In genomic region chr4:77818667-77819408, GRCh38 we compare ENCODE assay signal across 8 cellular contexts. TPM values are rescaled to one million over a fixed set of nuclear protein-coding genes. Genes with fewer than 3 reads are reported as not detected.
A peak's percentile ranks its signal among the peaks of the same experiment; 100 is the strongest.
DNase-seq lines count a peak whose midpoint lies in the region; FAIRE-seq lines count a peak whose summit lies in the region.

TSS of gene CNOT6L (minus strand) at chr4:77819368. CDS start at chr4:77819308, 60 bp downstream.

- H3K27me3 Mint-ChIP-seq in activated naive CD4-positive, alpha-beta T cell treated with anti-CD3 and anti-CD28 coated beads for 36 hours (ENCODE audit: low read depth) = no peaks in the 10 kb centered on the region

- peak within 1 kb of the TSS; percentile 99 for H3K27ac Mint-ChIP-seq in activated naive CD4-positive, alpha-beta T cell treated with anti-CD3 and anti-CD28 coated beads for 36 hours

- peak within 1 kb of the TSS; percentile 54 for H3K27ac ChIP-seq in SJSA1

- H3K36me3 ChIP-seq in SJSA1 (peaks cover 4% of the 10 kb centered on the region), neuron (ENCODE audit: insufficient read depth, low read length) (no peaks in the 10 kb centered on the region)

- H3K4me3 Mint-ChIP-seq in activated naive CD4-positive, alpha-beta T cell treated with anti-CD3 and anti-CD28 coated beads for 36 hours = peak within 1 kb of the TSS; percentile 97

- peaks cover 51% of the 10 kb centered on the region for H3K4me1 Mint-ChIP-seq in activated naive CD4-positive, alpha-beta T cell treated with anti-CD3 and anti-CD28 coated beads for 36 hours (ENCODE audit: low read depth)

- no peaks in the 10 kb centered on the region for H3K9me3 Mint-ChIP-seq in activated naive CD4-positive, alpha-beta T cell treated with anti-CD3 and anti-CD28 coated beads for 36 hours

- peak; percentile 21 to 44 for DNase-seq in AML-193 (lab: John Stamatoyannopoulos, UW)
- peak; percentile 43 for DNase-seq in GM19238 (ENCODE audit: insufficient read length, low spot score)
- DNase-seq in HK-2 (ENCODE audit: unreplicated experiment) = peak; percentile 68
- peak; percentile 56 to 71 for DNase-seq in SJSA1 (ENCODE audit: low read depth in 1 of 2, low spot score in 2 of 2)
- peak; percentile 72 for DNase-seq in activated naive CD4-positive, alpha-beta T cell treated with anti-CD3 and anti-CD28 coated beads for 36 hours
- DNase-seq in frontal cortex (ENCODE audit: low spot score in 2 of 2) = peak; percentile 42 to 62
- peak; percentile 53 for DNase-seq in superior temporal gyrus (ENCODE audit: extremely low spot score)

- H3K9me3 ChIP-seq in SJSA1 (replicated peaks) (no peaks in the 10 kb centered on the region), neuron (ENCODE audit: low read length) (no peaks in the 10 kb centered on the region)

- CTCF ChIA-PET in activated naive CD4-positive, alpha-beta T cell treated with anti-CD3 and anti-CD28 coated beads for 36 hours (lab: Charles Lee) = interaction anchor here (0.9 to 5.9 kb wide), 6 partner anchors 12 to 40 kb away, joined by 4 to 69 read pairs (median 7); partner anchors contain the start of gene MRPL1

- FAIRE-seq in frontal cortex (lab: Jason Lieb, UNC) = no peak

- H3K4me3 ChIP-seq in SJSA1 (peak within 1 kb of the TSS; percentile 84), neuron (ENCODE audit: low read length) (peak within 1 kb of the TSS; percentile 95)

- peaks cover 18% of the 10 kb centered on the region for H3K36me3 Mint-ChIP-seq in activated naive CD4-positive, alpha-beta T cell treated with anti-CD3 and anti-CD28 coated beads for 36 hours (ENCODE audit: low read depth)

- peaks cover 11% of the 10 kb centered on the region for H3K4me1 ChIP-seq in SJSA1 (replicated peaks)
- H3K4me1 ChIP-seq in neuron (ENCODE audit: insufficient read depth, low read length) = peaks cover 13% of the 10 kb centered on the region

- intact Hi-C loops in activated naive CD4-positive, alpha-beta T cell treated with anti-CD3 and anti-CD28 coated beads for 36 hours (cut with micrococcal nuclease) = loop anchor here (1.0 to 5.0 kb wide), 4 partner anchors 9 to 238 kb away; partner anchors contain the start of gene FRAS1

- H2AFZ ChIP-seq in neuron (ENCODE audit: low read depth, low read length) = peak within 1 kb of the TSS; percentile 95

- H3K27me3 ChIP-seq in SJSA1 (replicated peaks) (no peaks in the 10 kb centered on the region), neuron (ENCODE audit: insufficient read depth, low read length) (no peaks in the 10 kb centered on the region)

RNA-seq across cellular contexts. Expression of gene CNOT6L, which starts in this region (rescaled TPM):
- total RNA-seq in SJSA1 (2014; rRNA removed; shearing (Covaris generic)) = 9.2 and 10.8 TPM in 2 replicates
- 100 to 1,000 TPM; 108 TPM for total RNA-seq in activated naive CD4-positive, alpha-beta T cell treated with anti-CD3 and anti-CD28 coated beads for 36 hours
- 40.4 TPM for total RNA-seq in frontal cortex

Comparison
In these comparisons a context has a peak if more than half of its experiments do, and no peak if none do; other contexts are left out.
1. Peak in every context shown above with its lines: DNase-seq, H3K4me3 ChIP-seq and H3K27ac ChIP-seq.